Comparison of ENCODE assay signal across 19 cellular contexts in the genomic region with DNA sequence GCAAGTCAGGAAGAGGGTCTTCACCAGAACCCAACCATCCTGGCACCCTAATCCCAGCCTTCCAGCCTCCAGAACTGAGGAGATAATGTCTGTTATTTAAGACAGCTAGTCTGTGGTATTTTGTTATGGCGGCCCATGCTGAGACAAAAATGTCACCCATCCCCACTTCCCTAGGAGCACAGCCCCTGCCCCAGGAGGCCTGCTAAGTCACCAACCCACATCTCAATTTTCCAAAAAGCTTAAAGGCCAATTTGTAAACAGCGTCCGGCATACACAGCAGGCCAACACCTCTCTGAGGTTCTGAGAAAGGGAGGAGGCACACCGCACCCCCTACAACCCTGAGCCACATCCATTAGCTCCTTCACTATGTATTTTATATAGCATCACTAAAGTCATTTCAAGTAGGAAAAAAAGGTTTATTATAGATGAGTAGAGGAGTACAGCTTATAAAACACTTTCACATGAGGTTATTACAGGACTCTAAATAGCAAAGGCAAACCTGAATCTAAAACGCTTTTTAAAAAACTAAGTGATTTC. TPM values are rescaled to one million over a fixed set of nuclear protein-coding genes. Genes with fewer than 3 reads are reported as not detected.
"Had no signal": no experiment of that assay in that cellular context is flagged by ENCODE, and none has a peak within 500 bp of the region (broad histone marks: within the 10 kb centered on the region; RNA-seq: fewer than 3 reads in every experiment).

No MANE protein-coding gene starts in this region.

- H3K27me3 Mint-ChIP-seq: activated CD4-positive, alpha-beta T cell treated with anti-CD3 and anti-CD28 coated beads, Interleukin-2, amount 10 ng/mL, durations not matched to agents 24 days and 14 days; activated naive CD4-positive, alpha-beta T cell treated with anti-CD3 and anti-CD28 coated beads, Interleukin-2, amount 50 U/mL, for 24 hours; natural killer cell treated with Interleukin-12 subunit alpha and Interleukin-12 subunit beta and Interleukin-15 and Interleukin-18, amount 100 ng/mL, for 72 hours had no signal

- DNase-seq: activated CD4-positive, alpha-beta T cell treated with anti-CD3 and anti-CD28 coated beads, Interleukin-2, amount 10 ng/mL, durations not matched to agents 24 days and 14 days; activated CD8-positive, alpha-beta memory T cell treated with anti-CD3 and anti-CD28 coated beads for 24 hours; activated CD8-positive, alpha-beta memory T cell treated with anti-CD3 and anti-CD28 coated beads, Interleukin-2, amount 50 U/mL, for 48 hours; activated gamma-delta T cell; activated T-cell treated with anti-CD3 and anti-CD28 coated beads, Interleukin-2, amount 50 U/mL, for 72 hours; kidney; left lung; mammary epithelial cell; nucleus accumbens; posterior cingulate gyrus; retina; stimulated activated naive CD4-positive, alpha-beta T cell treated with Interleukin-2 at 50 U/mL for 16 hours; thyroid gland; uterus had no signal

- H3K36me3 Mint-ChIP-seq: natural killer cell treated with Interleukin-12 subunit alpha and Interleukin-12 subunit beta and Interleukin-15 and Interleukin-18, amount 100 ng/mL, for 72 hours had no signal

- H3K36me3 ChIP-seq: left lung, thyroid gland, uterus had no signal

- H3K27ac ChIP-seq: left lung, SK-N-MC, thyroid gland, uterus had no signal

- H3K27ac Mint-ChIP-seq: activated CD4-positive, alpha-beta T cell treated with anti-CD3 and anti-CD28 coated beads, Interleukin-2, amount 10 ng/mL, durations not matched to agents 24 days and 14 days; activated T-cell treated with anti-CD3 and anti-CD28 coated beads, Interleukin-2, amount 50 U/mL, for 72 hours; natural killer cell treated with Interleukin-12 subunit alpha and Interleukin-12 subunit beta and Interleukin-15 and Interleukin-18, amount 100 ng/mL, for 72 hours; T-helper 2 cell treated with Interferon-gamma antibody and Interleukin-4, amounts not matched to agents 5 μg/mL and 100 μg/mL, for 36 hours had no signal

- H3K9me3 Mint-ChIP-seq: activated CD4-positive, alpha-beta T cell treated with anti-CD3 and anti-CD28 coated beads, Interleukin-2, amount 10 ng/mL, durations not matched to agents 24 days and 14 days; activated naive CD4-positive, alpha-beta T cell treated with anti-CD3 and anti-CD28 coated beads, Interleukin-2, amount 50 U/mL, for 24 hours; natural killer cell treated with Interleukin-12 subunit alpha and Interleukin-12 subunit beta and Interleukin-15 and Interleukin-18, amount 100 ng/mL, for 72 hours; T-helper 2 cell treated with Interferon-gamma antibody and Interleukin-4, amounts not matched to agents 5 μg/mL and 100 μg/mL, for 36 hours had no signal

- H3K4me3 ChIP-seq: left lung, SK-N-MC, thyroid gland, uterus had no signal

- H3K27me3 ChIP-seq: left lung, thyroid gland, uterus had no signal

- H3K4me3 Mint-ChIP-seq: activated CD4-positive, alpha-beta T cell treated with anti-CD3 and anti-CD28 coated beads, Interleukin-2, amount 10 ng/mL, durations not matched to agents 24 days and 14 days; activated naive CD4-positive, alpha-beta T cell treated with anti-CD3 and anti-CD28 coated beads, Interleukin-2, amount 50 U/mL, for 24 hours; activated T-cell treated with anti-CD3 and anti-CD28 coated beads, Interleukin-2, amount 50 U/mL, for 72 hours; natural killer cell treated with Interleukin-12 subunit alpha and Interleukin-12 subunit beta and Interleukin-15 and Interleukin-18, amount 100 ng/mL, for 72 hours; T-helper 2 cell treated with Interferon-gamma antibody and Interleukin-4, amounts not matched to agents 5 μg/mL and 100 μg/mL, for 36 hours had no signal

- H3K9me3 ChIP-seq: left lung, thyroid gland, uterus had no signal

- ATAC-seq: activated T-cell treated with anti-CD3 and anti-CD28 coated beads, Interleukin-2, amount 50 U/mL, for 72 hours; left lung; natural killer cell treated with Interleukin-12 subunit alpha and Interleukin-12 subunit beta and Interleukin-15 and Interleukin-18, amount 100 ng/mL, for 72 hours had no signal

- H3K4me1 ChIP-seq: uterus had no signal

RNA-seq across cellular contexts. Expression of gene CHST6, which starts 37.7 kb away (rescaled TPM):
- total RNA-seq: activated CD4-positive, alpha-beta T cell treated with anti-CD3 and anti-CD28 coated beads, Interleukin-2, amount 10 ng/mL, durations not matched to agents 24 days and 14 days; subcutaneous adipose tissue had no signal
